21 cellular contexts compared by ENCODE assay signal in genomic region chr5:3099954-3100353, GRCh38.
A peak's percentile ranks its signal among the peaks of the same experiment; 100 is the strongest.
DNase-seq lines count a peak whose midpoint lies in the region; ATAC-seq, FAIRE-seq and TF ChIP-seq lines count a peak whose summit lies in the region.
"Had no signal": no experiment of that assay in that cellular context is flagged by ENCODE, and none has a peak within 500 bp of the region (broad histone marks: within the 10 kb centered on the region; RNA-seq: fewer than 3 reads in every experiment).

No MANE protein-coding gene starts in this region.

- H3K36me3 ChIP-seq in BLaER1 (no peaks in the 10 kb centered on the region), HUES64 (ENCODE audit: insufficient read depth, low read length) (no peaks in the 10 kb centered on the region), kidney (ENCODE audit: control insufficient read depth in 1 of 2, insufficient read depth in 2 of 2, low read length in 2 of 2) (no peaks in the 10 kb centered on the region)

- no peak overlapping the region for H2AK5ac ChIP-seq in H9 (ENCODE audit: insufficient read length, low read length)

- WGBS in H9 (ENCODE audit: extremely low coverage, insufficient read length, low lambda C conversion rate), result no CpG with 5 or more reads among the region's 6 CpGs
- 91% methylated on average over 6 of the region's 6 CpGs for WGBS in HUES64

- no peak overlapping the region for H3K4me3 ChIP-seq in BLaER1
- H3K4me3 ChIP-seq in HUES64 (ENCODE audit: low read length), result no peak overlapping the region
- no peak overlapping the region for H3K4me3 ChIP-seq in kidney (ENCODE audit: low read length in 2 of 2)

- H3K27ac ChIP-seq in BLaER1 (peak overlapping the region; percentile 92), H9 (ENCODE audit: insufficient read length, low read depth, low read length) (no peak overlapping the region), HUES64 (ENCODE audit: low read depth, low read length) (peak overlapping the region; percentile 94; the same call in 1 of the 2 replicates), kidney (ENCODE audit: low read depth in 2 of 2, low read length in 2 of 2) (no peak overlapping the region)
- H3K27ac ChIP-seq: KMS-11 had no signal

- no peak overlapping the region for H3K18ac ChIP-seq in H9 (ENCODE audit: insufficient read length, low read depth, low read length)

- peak overlapping the region; percentile 86 for H3K4me2 ChIP-seq in BLaER1
- no peak overlapping the region for H3K4me2 ChIP-seq in H9 (ENCODE audit: insufficient read depth, insufficient read length, low read length)
- H3K4me2 ChIP-seq: KMS-11 had no signal

- no peak overlapping the region for H2BK20ac ChIP-seq in H9 (ENCODE audit: low read depth, low read length, poor library complexity, severe bottlenecking)

- H3K9me3 Mint-ChIP-seq in H9, result no peaks in the 10 kb centered on the region; a peak in 3 of 5 replicates

- H2BK120ac ChIP-seq in H9 (ENCODE audit: low read depth, low read length, poor library complexity, severe bottlenecking), result no peak overlapping the region

- peaks cover 1% of the 10 kb centered on the region; the same call in 1 of the 2 replicates for H3K27me3 Mint-ChIP-seq in H9 (ENCODE audit: low read depth)
- H3K27me3 Mint-ChIP-seq: CD4-positive, CD25-positive, alpha-beta regulatory T cell had no signal

- H2BK15ac ChIP-seq in H9 (ENCODE audit: low read depth, low read length), result no peak overlapping the region

- H3K79me2 ChIP-seq in H9 (ENCODE audit: insufficient read depth, low read length), result no peaks in the 10 kb centered on the region

- H4K8ac ChIP-seq in H9 (replicated peaks; ENCODE audit: insufficient read length, low read depth, low read length), result no peak overlapping the region

- H3K4me1 ChIP-seq in BLaER1 (peaks cover 61% of the 10 kb centered on the region), H9 (ENCODE audit: insufficient read depth, low read length) (peaks cover 8% of the 10 kb centered on the region; the same call in 1 of the 2 replicates), HUES64 (ENCODE audit: insufficient read depth, low read length) (peaks cover 50% of the 10 kb centered on the region), kidney (ENCODE audit: control insufficient read depth in 1 of 2, insufficient read depth in 1 of 2, low read depth in 1 of 2, low read length in 2 of 2) (no peaks in the 10 kb centered on the region)

- H2BK5ac ChIP-seq in H9 (ENCODE audit: insufficient read length, low read length), result no peak overlapping the region

- H2BK12ac ChIP-seq in H9 (ENCODE audit: insufficient read length, low read depth, low read length), result no peak overlapping the region

- intact Hi-C loops in kidney (cut with DNase I), result no loop called here

- H3K14ac ChIP-seq in H9 (ENCODE audit: insufficient read depth, low read length), result 0 out of 2 replicates have a peak overlapping the region, but pooled peaks have one; percentile 23

- H2AFZ ChIP-seq in H9 (ENCODE audit: low read length), result no peak overlapping the region

- H3K23me2 ChIP-seq in H9 (ENCODE audit: insufficient read length, low read depth, low read length, poor library complexity, severe bottlenecking), result no peaks in the 10 kb centered on the region

- peaks cover 57 to 60% of the 10 kb centered on the region in 2 experiments for H3K4me1 Mint-ChIP-seq in H9
- H3K4me1 Mint-ChIP-seq: CD4-positive, CD25-positive, alpha-beta regulatory T cell; CD8-positive, alpha-beta memory T cell had no signal

- no peak overlapping the region for H3K4ac ChIP-seq in H9 (ENCODE audit: low read depth, low read length)

- no peak for FAIRE-seq in kidney (lab: Jason Lieb, UNC)
- FAIRE-seq: GM12892, HTR-8/SVneo had no signal

- H4K91ac ChIP-seq in H9 (ENCODE audit: insufficient read length, low read depth, low read length), result no peak overlapping the region

- TF ChIP-seq CTCF in H9 (conservative IDR thresholded peaks at IDR 0.05) (no peak), kidney (IDR thresholded peaks at IDR 0.05; ENCODE audit: borderline replicate concordance, extremely low read depth, insufficient read depth) (no peak)

- H3K27ac Mint-ChIP-seq in H9, result peak overlapping the region in 1 of 3 experiments; percentile 97; a peak in 2 of 7 replicates
- H3K27ac Mint-ChIP-seq: CD4-positive, CD25-positive, alpha-beta regulatory T cell; CD8-positive, alpha-beta memory T cell; HFFc6 had no signal

- H3K4me3 Mint-ChIP-seq in H9, result no peak overlapping the region
- H3K4me3 Mint-ChIP-seq: CD4-positive, CD25-positive, alpha-beta regulatory T cell; CD8-positive, alpha-beta memory T cell; HFFc6 had no signal

- no peak overlapping the region for H3K9ac ChIP-seq in BLaER1
- H3K9ac ChIP-seq in H9 (ENCODE audit: extremely low read depth, insufficient read length, low read length), result no peak overlapping the region
- H3K9ac ChIP-seq in HUES64 (ENCODE audit: low read depth, low read length), result no peak overlapping the region
- H3K9ac ChIP-seq in kidney (ENCODE audit: low read length in 2 of 2), result no peak overlapping the region
- H3K9ac ChIP-seq: KMS-11 had no signal

- no peak for ATAC-seq in GM18498 (IDR thresholded peaks at IDR 0.05; ENCODE audit: unreplicated experiment)
- no peak for ATAC-seq in HG03378 (IDR thresholded peaks at IDR 0.05; ENCODE audit: unreplicated experiment)

- H3K36me3 Mint-ChIP-seq in H9 (ENCODE audit: insufficient read depth in 1 of 3, low read depth in 3 of 3), result peaks cover 0 to 8% (median 0%) of the 10 kb centered on the region in 3 experiments; a peak in 1 of 7 replicates
- H3K36me3 Mint-ChIP-seq: CD4-positive, CD25-positive, alpha-beta regulatory T cell; CD8-positive, alpha-beta memory T cell had no signal

- H4K20me1 ChIP-seq in BLaER1, result no peaks in the 10 kb centered on the region
- no peaks in the 10 kb centered on the region for H4K20me1 ChIP-seq in H9 (ENCODE audit: control insufficient read depth, insufficient read depth, insufficient read length)

- no peak overlapping the region for H4K5ac ChIP-seq in H9 (ENCODE audit: insufficient read length, low read depth, low read length)

- H3K9me3 ChIP-seq in BLaER1 (no peaks in the 10 kb centered on the region), H9 (ENCODE audit: control insufficient read depth, low read depth, low read length) (no peaks in the 10 kb centered on the region), HUES64 (ENCODE audit: insufficient read depth, low read depth, low read length) (no peaks in the 10 kb centered on the region), kidney (ENCODE audit: control insufficient read depth in 1 of 2, low read length in 2 of 2) (no peaks in the 10 kb centered on the region)

- H3K56ac ChIP-seq in H9 (ENCODE audit: insufficient read length, low read depth, low read length), result no peak overlapping the region

- no peak overlapping the region for H3T11ph ChIP-seq in H9 (ENCODE audit: low read length)

- H3K79me1 ChIP-seq in H9 (ENCODE audit: insufficient read depth, low read depth, low read length, poor library complexity, severe bottlenecking), result no peaks in the 10 kb centered on the region

- DNase-seq in H9 (no peak), kidney (peak; percentile 43), kidney glomerular epithelial cell (lab: John Stamatoyannopoulos, UW) (no peak), anterior cingulate cortex (lab: John Stamatoyannopoulos, UW) (no peak)
- DNase-seq: 8988T; C1 segment of cervical spinal cord; CD4-positive, CD25-positive, alpha-beta regulatory T cell; CD8-positive, alpha-beta memory T cell; COR-L47; DMS 273 treated with DMSO at 0.1 percent for 48 hours; DMS53; GDM1; HCEC 1CT; HFFc6 had no signal

- peaks cover 15% of the 10 kb centered on the region for H3K27me3 ChIP-seq in BLaER1
- H3K27me3 ChIP-seq in H9 (ENCODE audit: insufficient read depth, low read length), result no peaks in the 10 kb centered on the region
- 0 out of 2 replicates have a peak, but pooled peaks cover 2% of the 10 kb centered on the region for H3K27me3 ChIP-seq in HUES64 (ENCODE audit: insufficient read depth, low read length)

- no peak overlapping the region for H3K23ac ChIP-seq in H9 (ENCODE audit: insufficient read length, low read depth, low read length)

Comparison
In these comparisons a context has a peak if more than half of its experiments do, and no peak if none do; other contexts are left out.
1. H3K27ac ChIP-seq: peak in BLaER1 (single experiment) and HUES64 (single experiment); none in H9 (single experiment) and kidney (0 of 2).